In genomic region chr6:35428421-35429149, GRCh38 we compare ENCODE assay signal across 1 cellular context.
TF ChIP-seq lines count a peak whose summit lies in the region.

No MANE protein-coding gene starts in this region.

TF ChIP-seq in HepG2, 621 proteins besides CTCF, POLR2A, EP300 and RAD21 (continued from another document):
- TF ChIP-seq MEIS2 (CRISPR knock-in tag; IDR thresholded peaks at IDR 0.05) (peak; percentile 80; the same call in 1 of the 2 replicates), RBM39 (IDR thresholded peaks at IDR 0.05; ENCODE audit: low read depth, low read length, poor library complexity, severe bottlenecking) (no peak), ZNF124 (CRISPR knock-in tag; IDR thresholded peaks at IDR 0.05) (peak; percentile 61; the same call in 1 of the 2 replicates), CHD2 (IDR thresholded peaks at IDR 0.05; ENCODE audit: low read depth, low read length) (0 out of 2 replicates have a peak, but pooled peaks have one; percentile 3), ZNF484 (CRISPR knock-in tag; IDR thresholded peaks at IDR 0.05; ENCODE audit: borderline replicate concordance, low read depth) (no peak), CREB3 (CRISPR knock-in tag; IDR thresholded peaks at IDR 0.05) (no peak), EEA1 (CRISPR knock-in tag; IDR thresholded peaks at IDR 0.05; ENCODE audit: borderline replicate concordance) (no peak), HNF1B (CRISPR knock-in tag; IDR thresholded peaks at IDR 0.05) (peak; percentile 66), ZNF331 (CRISPR knock-in tag; IDR thresholded peaks at IDR 0.05) (peak; percentile 66; the same call in 1 of the 2 replicates), SAP130 (CRISPR knock-in tag; IDR thresholded peaks at IDR 0.05; ENCODE audit: low read depth) (peak; percentile 60; the same call in 1 of the 2 replicates), CEBPG (CRISPR knock-in tag; IDR thresholded peaks at IDR 0.05) (peak; percentile 38), ZSCAN29 (CRISPR knock-in tag; conservative IDR thresholded peaks at IDR 0.05) (peak; percentile 54; the same call in 1 of the 2 replicates), ERF (CRISPR knock-in tag; IDR thresholded peaks at IDR 0.05) (peak; percentile 68; the same call in 1 of the 2 replicates), ZNF280B (CRISPR knock-in tag; IDR thresholded peaks at IDR 0.05; ENCODE audit: borderline replicate concordance) (peak; percentile 40; the same call in 1 of the 2 replicates), NONO (IDR thresholded peaks at IDR 0.05) (no peak), NONO (CRISPR knock-in tag; conservative IDR thresholded peaks at IDR 0.05) (peak; percentile 76), DPF2 (CRISPR knock-in tag; IDR thresholded peaks at IDR 0.05; ENCODE audit: borderline replicate concordance, low read depth) (0 out of 2 replicates have a peak, but pooled peaks have one; percentile 21), ZNF362 (CRISPR knock-in tag; IDR thresholded peaks at IDR 0.05; ENCODE audit: borderline replicate concordance) (peak; percentile 66; the same call in 1 of the 2 replicates), PAXIP1 (CRISPR knock-in tag; conservative IDR thresholded peaks at IDR 0.05) (peak; percentile 93), WIZ (CRISPR knock-in tag; IDR thresholded peaks at IDR 0.05) (0 out of 2 replicates have a peak, but pooled peaks have one; percentile 43), ZNF614 (CRISPR knock-in tag; IDR thresholded peaks at IDR 0.05; ENCODE audit: borderline replicate concordance) (peak; percentile 33; the same call in 1 of the 2 replicates), TOPORS (CRISPR knock-in tag; IDR thresholded peaks at IDR 0.05) (0 out of 2 replicates have a peak, but pooled peaks have one; percentile 18), ZNF605 (CRISPR knock-in tag; IDR thresholded peaks at IDR 0.05) (0 out of 2 replicates have a peak, but pooled peaks have one; percentile 23), ISX (CRISPR knock-in tag; conservative IDR thresholded peaks at IDR 0.05) (no peak), KDM6A (CRISPR knock-in tag; IDR thresholded peaks at IDR 0.05; ENCODE audit: low read depth) (peak; percentile 72; the same call in 1 of the 2 replicates)
